ENCODE assay signal across 1 cellular context in the genomic region with DNA sequence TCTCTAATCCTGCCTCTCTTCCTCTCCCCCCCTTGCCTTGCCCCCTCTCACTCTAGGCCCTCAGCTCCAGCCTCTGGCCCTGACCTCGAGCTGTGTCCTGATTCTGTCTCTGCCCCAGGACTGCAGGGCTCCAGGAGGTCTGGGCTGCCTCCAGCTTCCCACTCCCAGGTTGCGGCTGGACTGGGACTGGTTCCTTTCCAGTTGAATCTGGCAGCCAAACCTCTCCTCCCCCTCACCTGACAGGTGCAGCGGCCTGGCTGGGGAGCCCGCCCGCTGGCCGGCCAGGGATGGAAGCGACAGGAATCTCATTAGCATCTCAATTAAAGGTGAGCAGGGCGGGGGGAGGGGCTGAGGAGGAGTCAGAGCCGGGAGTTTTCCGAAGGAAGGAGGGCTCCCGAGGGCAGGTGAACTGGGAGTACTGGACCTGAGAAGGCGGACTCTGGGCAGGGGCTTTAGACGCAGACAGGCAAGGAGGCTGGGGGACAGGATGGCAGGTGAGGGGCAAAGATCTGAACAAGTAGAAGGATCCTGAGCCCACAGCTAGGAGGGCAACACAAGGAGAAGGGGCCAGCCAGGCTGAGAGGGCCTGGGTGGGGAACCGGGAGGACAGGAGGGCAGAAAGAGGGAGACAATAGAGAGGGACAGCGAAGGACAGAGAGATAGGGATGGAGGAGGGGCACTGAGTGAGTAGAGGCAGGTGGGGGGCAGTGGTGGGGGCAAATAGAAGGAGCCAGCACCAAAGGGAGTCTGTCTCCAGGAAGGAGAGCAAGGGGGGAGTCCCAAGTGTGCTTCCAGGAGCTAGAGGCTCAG.
TF ChIP-seq lines count a peak whose summit lies in the region.

Gene SCNN1A (minus strand): TSS at position 295 of the 810 bp plus-strand sequence. CDS start 780 bp downstream, outside the sequence.

TF ChIP-seq in K562, 482 proteins besides CTCF, POLR2A, EP300 and RAD21:
- TF ChIP-seq TGIF2 (CRISPR knock-in tag; IDR thresholded peaks at IDR 0.05) (no peak), MGA (IDR thresholded peaks at IDR 0.05) (no peak), NR4A1 (CRISPR knock-in tag; IDR thresholded peaks at IDR 0.05) (no peak), NR4A1 (tag; IDR thresholded peaks at IDR 0.05) (no peak), L3MBTL2 (IDR thresholded peaks at IDR 0.05) (no peak), SLC30A9 (CRISPR knock-in tag; IDR thresholded peaks at IDR 0.05) (no peak), ZKSCAN8 (CRISPR knock-in tag; IDR thresholded peaks at IDR 0.05) (no peak), GATA2 (CRISPR knock-in tag; IDR thresholded peaks at IDR 0.05) (no peak), TAF15 (IDR thresholded peaks at IDR 0.05; ENCODE audit: low read depth, low read length) (no peak), ZFP36 (IDR thresholded peaks at IDR 0.05; ENCODE audit: low read depth, low read length, partially characterized antibody) (no peak), KLF13 (tag; IDR thresholded peaks at IDR 0.05; ENCODE audit: borderline replicate concordance, low read depth) (no peak), NFE2L1 (tag; IDR thresholded peaks at IDR 0.05; ENCODE audit: borderline replicate concordance, low read depth) (no peak), PHF8 (IDR thresholded peaks at IDR 0.05; ENCODE audit: borderline replicate concordance, low read length) (no peak), MXD1 (CRISPR knock-in tag; IDR thresholded peaks at IDR 0.05; ENCODE audit: borderline replicate concordance, poor library complexity, severe bottlenecking) (no peak), ARID4B (CRISPR knock-in tag; IDR thresholded peaks at IDR 0.05) (no peak), ZBTB1 (CRISPR knock-in tag; IDR thresholded peaks at IDR 0.05; ENCODE audit: borderline replicate concordance, low read depth) (no peak), THRAP3 (IDR thresholded peaks at IDR 0.05; ENCODE audit: borderline replicate concordance) (no peak), MCM7 (IDR thresholded peaks at IDR 0.05) (no peak)
- TF ChIP-seq, protein P1, sequence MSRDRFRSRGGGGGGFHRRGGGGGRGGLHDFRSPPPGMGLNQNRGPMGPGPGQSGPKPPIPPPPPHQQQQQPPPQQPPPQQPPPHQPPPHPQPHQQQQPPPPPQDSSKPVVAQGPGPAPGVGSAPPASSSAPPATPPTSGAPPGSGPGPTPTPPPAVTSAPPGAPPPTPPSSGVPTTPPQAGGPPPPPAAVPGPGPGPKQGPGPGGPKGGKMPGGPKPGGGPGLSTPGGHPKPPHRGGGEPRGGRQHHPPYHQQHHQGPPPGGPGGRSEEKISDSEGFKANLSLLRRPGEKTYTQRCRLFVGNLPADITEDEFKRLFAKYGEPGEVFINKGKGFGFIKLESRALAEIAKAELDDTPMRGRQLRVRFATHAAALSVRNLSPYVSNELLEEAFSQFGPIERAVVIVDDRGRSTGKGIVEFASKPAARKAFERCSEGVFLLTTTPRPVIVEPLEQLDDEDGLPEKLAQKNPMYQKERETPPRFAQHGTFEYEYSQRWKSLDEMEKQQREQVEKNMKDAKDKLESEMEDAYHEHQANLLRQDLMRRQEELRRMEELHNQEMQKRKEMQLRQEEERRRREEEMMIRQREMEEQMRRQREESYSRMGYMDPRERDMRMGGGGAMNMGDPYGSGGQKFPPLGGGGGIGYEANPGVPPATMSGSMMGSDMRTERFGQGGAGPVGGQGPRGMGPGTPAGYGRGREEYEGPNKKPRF (IDR thresholded peaks at IDR 0.05; ENCODE audit: low read depth, low read length), result no peak
- TF ChIP-seq, protein P2, sequence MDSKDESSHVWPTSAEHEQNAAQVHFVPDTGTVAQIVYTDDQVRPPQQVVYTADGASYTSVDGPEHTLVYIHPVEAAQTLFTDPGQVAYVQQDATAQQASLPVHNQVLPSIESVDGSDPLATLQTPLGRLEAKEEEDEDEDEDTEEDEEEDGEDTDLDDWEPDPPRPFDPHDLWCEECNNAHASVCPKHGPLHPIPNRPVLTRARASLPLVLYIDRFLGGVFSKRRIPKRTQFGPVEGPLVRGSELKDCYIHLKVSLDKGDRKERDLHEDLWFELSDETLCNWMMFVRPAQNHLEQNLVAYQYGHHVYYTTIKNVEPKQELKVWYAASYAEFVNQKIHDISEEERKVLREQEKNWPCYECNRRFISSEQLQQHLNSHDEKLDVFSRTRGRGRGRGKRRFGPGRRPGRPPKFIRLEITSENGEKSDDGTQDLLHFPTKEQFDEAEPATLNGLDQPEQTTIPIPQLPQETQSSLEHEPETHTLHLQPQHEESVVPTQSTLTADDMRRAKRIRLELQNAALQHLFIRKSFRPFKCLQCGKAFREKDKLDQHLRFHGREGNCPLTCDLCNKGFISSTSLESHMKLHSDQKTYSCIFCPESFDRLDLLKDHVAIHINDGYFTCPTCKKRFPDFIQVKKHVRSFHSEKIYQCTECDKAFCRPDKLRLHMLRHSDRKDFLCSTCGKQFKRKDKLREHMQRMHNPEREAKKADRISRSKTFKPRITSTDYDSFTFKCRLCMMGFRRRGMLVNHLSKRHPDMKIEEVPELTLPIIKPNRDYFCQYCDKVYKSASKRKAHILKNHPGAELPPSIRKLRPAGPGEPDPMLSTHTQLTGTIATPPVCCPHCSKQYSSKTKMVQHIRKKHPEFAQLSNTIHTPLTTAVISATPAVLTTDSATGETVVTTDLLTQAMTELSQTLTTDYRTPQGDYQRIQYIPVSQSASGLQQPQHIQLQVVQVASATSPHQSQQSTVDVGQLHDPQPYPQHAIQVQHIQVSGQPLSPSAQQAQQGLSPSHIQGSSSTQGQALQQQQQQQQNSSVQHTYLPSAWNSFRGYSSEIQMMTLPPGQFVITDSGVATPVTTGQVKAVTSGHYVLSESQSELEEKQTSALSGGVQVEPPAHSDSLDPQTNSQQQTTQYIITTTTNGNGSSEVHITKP (IDR thresholded peaks at IDR 0.05; ENCODE audit: partially characterized antibody), result no peak
- TF ChIP-seq, protein P3, sequence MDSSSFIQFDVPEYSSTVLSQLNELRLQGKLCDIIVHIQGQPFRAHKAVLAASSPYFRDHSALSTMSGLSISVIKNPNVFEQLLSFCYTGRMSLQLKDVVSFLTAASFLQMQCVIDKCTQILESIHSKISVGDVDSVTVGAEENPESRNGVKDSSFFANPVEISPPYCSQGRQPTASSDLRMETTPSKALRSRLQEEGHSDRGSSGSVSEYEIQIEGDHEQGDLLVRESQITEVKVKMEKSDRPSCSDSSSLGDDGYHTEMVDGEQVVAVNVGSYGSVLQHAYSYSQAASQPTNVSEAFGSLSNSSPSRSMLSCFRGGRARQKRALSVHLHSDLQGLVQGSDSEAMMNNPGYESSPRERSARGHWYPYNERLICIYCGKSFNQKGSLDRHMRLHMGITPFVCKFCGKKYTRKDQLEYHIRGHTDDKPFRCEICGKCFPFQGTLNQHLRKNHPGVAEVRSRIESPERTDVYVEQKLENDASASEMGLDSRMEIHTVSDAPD (CRISPR knock-in tag; IDR thresholded peaks at IDR 0.05), result no peak
